Comparison of ENCODE assay signal across 9 cellular contexts in genomic region chr12:120249875-120250795, GRCh38. TPM values are rescaled to one million over a fixed set of nuclear protein-coding genes. Genes with fewer than 3 reads are reported as not detected.
DNase-seq lines count a peak whose midpoint lies in the region; ATAC-seq, FAIRE-seq and TF ChIP-seq lines count a peak whose summit lies in the region.
"Had no signal": no experiment of that assay in that cellular context is flagged by ENCODE, and none has a peak within 500 bp of the region (broad histone marks: within the 10 kb centered on the region; RNA-seq: fewer than 3 reads in every experiment).

No MANE protein-coding gene starts in this region.

- WGBS in esophagus squamous epithelium, 2 donors = 55 to 68% methylated on average over 4 to 7 of the region's 8 CpGs
- 52% methylated on average over 8 of the region's 8 CpGs for WGBS in prostate gland

- no peak for TF ChIP-seq CTCF in esophagus squamous epithelium (IDR thresholded peaks at IDR 0.05)
- no peak for TF ChIP-seq CTCF in prostate gland (IDR thresholded peaks at IDR 0.05)

- H3K4me1 ChIP-seq in esophagus squamous epithelium (peaks cover 6 to 98% (median 65%) of the 10 kb centered on the region in 3 donors), prostate gland (replicated peaks) (no peaks in the 10 kb centered on the region)

- FAIRE-seq in GM18507 (lab: Jason Lieb, UNC) = peak; percentile 85

- H3K27ac ChIP-seq in esophagus squamous epithelium (peak overlapping the region; percentile 15 to 87 (median 66)), prostate gland (peak overlapping the region; percentile 22 to 23)

- ATAC-seq in GM21381 (IDR thresholded peaks at IDR 0.05; ENCODE audit: unreplicated experiment) (no peak), HG03439 (IDR thresholded peaks at IDR 0.05; ENCODE audit: unreplicated experiment) (no peak)

- no peak for TF ChIP-seq POLR2A in esophagus squamous epithelium (IDR thresholded peaks at IDR 0.05)
- TF ChIP-seq POLR2A in prostate gland (IDR thresholded peaks at IDR 0.05) = no peak

- no peaks in the 10 kb centered on the region for H3K36me3 ChIP-seq in esophagus squamous epithelium
- no peaks in the 10 kb centered on the region for H3K36me3 ChIP-seq in prostate gland
- H3K36me3 ChIP-seq in H7 (replicated peaks; ENCODE audit: control insufficient read depth, insufficient read depth, low read length) = no peaks in the 10 kb centered on the region; the same call in 1 of the 2 replicates

- intact Hi-C loops in esophagus squamous epithelium (cut with DNase I) = no loop called here
- intact Hi-C loops in prostate gland (cut with DNase I) = no loop called here

- no peaks in the 10 kb centered on the region for H3K9me3 ChIP-seq in esophagus squamous epithelium
- no peaks in the 10 kb centered on the region for H3K9me3 ChIP-seq in prostate gland

- H3K27me3 ChIP-seq in esophagus squamous epithelium = no peaks in the 10 kb centered on the region
- H3K27me3 ChIP-seq in prostate gland (replicated peaks; ENCODE audit: insufficient read depth) = no peaks in the 10 kb centered on the region
- no peaks in the 10 kb centered on the region for H3K27me3 ChIP-seq in H7 (ENCODE audit: control insufficient read depth, insufficient read depth, low read length)

- DNase-seq in GM18507 (ENCODE audit: extremely low spot score, insufficient read length, low read depth) (no peak), UCSD-AML1 (lab: John Stamatoyannopoulos, UW; ENCODE audit: unreplicated experiment) (peak; percentile 30), esophagus squamous epithelium (lab: John Stamatoyannopoulos, UW) (no peak), prostate gland (ENCODE audit: low spot score) (no peak), H7 (no peak), amniotic stem cell (lab: John Stamatoyannopoulos, UW) (no peak)
- DNase-seq: NCI-H524 had no signal

- H3K4me3 ChIP-seq in esophagus squamous epithelium (peak overlapping the region in 1 of 4 donors; percentile 41), prostate gland (no peak overlapping the region), H7 (ENCODE audit: insufficient read depth, low read depth, low read length) (no peak overlapping the region)

RNA-seq across cellular contexts. Expression of gene PXN, which starts 15.4 kb away (rescaled TPM):
- total RNA-seq in esophagus squamous epithelium (10 to 100 TPM; 18.2 to 44.4 (median 21.4) TPM), prostate gland (100 to 1,000 TPM in 1 of 2 donors, 10 to 100 TPM in 1; 58.3 to 113 TPM)
- total RNA-seq in H7 (2014; rRNA removed; shearing (Covaris generic)) = 76.1 and 89.9 TPM in 2 replicates

RNA-seq across cellular contexts. Expression of gene RNU4-2, which starts 41.6 kb away (rescaled TPM):
- total RNA-seq in esophagus squamous epithelium (under 1 TPM in 3 of 4 donors, not detected in 1; under 0.01 TPM), prostate gland (under 1 TPM; under 0.01 TPM)
- under 0.01 TPM in 2 replicates for total RNA-seq in H7 (2014; rRNA removed; shearing (Covaris generic))

RNA-seq across cellular contexts. Expression of gene RNU4-1, which starts 42.9 kb away (rescaled TPM):
- under 1 TPM in 3 of 4 donors, not detected in 1; under 0.01 TPM for total RNA-seq in esophagus squamous epithelium
- under 1 TPM; under 0.01 TPM for total RNA-seq in prostate gland
- under 0.01 TPM in 2 replicates for total RNA-seq in H7 (2014; rRNA removed; shearing (Covaris generic))

RNA-seq across cellular contexts. Expression of gene RPLP0, which starts 49.2 kb away (rescaled TPM):
- total RNA-seq in esophagus squamous epithelium (1,000 to 10,000 TPM; 3,136 to 5,114 (median 4,044) TPM), prostate gland (1,000 to 10,000 TPM; 1,950 to 2,858 TPM)
- total RNA-seq in H7 (2014; rRNA removed; shearing (Covaris generic)) = 5,486 and 6,641 TPM in 2 replicates

RNA-seq across cellular contexts. Expression of gene SIRT4, which starts 52.0 kb away (rescaled TPM):
- 1 to 10 TPM in 1 of 4 donors, under 1 TPM in 1, not detected in 2; 0.70 to 5.0 TPM for total RNA-seq in esophagus squamous epithelium
- 1 to 10 TPM in 1 of 2 donors, under 1 TPM in 1; 0.96 to 2.2 TPM for total RNA-seq in prostate gland
- total RNA-seq in H7 (2014; rRNA removed; shearing (Covaris generic)) = 3.1 and 4.1 TPM in 2 replicates
